3 cellular contexts compared by ENCODE assay signal in the genomic region with DNA sequence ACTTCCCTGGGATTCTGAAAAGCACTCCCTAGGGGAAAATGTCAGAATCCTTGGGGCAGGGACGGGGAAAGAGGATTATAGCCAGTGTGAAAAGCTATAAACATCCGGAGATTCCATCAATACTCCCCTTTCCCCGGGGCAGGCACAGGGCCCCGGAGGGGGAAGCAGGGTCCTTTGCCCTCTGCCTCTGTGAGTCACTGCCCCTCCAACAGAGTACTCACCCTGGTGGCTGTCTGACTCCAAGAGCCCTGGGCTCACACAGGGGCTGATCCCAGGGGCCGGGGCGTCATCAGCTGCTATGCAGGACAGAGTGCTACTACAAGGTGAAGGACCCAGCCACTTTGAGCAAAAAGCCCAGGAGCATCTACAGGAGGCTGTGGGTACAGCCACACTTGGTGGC.
TF ChIP-seq lines count a peak whose summit lies in the region.

No MANE protein-coding gene starts in this region.

TF ChIP-seq in GM23338, 12 proteins besides CTCF, POLR2A, EP300 and RAD21 (continues in another document):
- TF ChIP-seq CREB1 (CRISPR knock-in tag; IDR thresholded peaks at IDR 0.05; ENCODE audit: low read depth) (no peak), ZNF331 (CRISPR knock-in tag; IDR thresholded peaks at IDR 0.05; ENCODE audit: low read depth) (no peak), STAT1 (IDR thresholded peaks at IDR 0.05; ENCODE audit: unreplicated experiment) (no peak), ZNF114 (CRISPR knock-in tag; IDR thresholded peaks at IDR 0.05) (no peak), POLR2AphosphoS5 (IDR thresholded peaks at IDR 0.05; ENCODE audit: low read depth) (no peak), JUNB (IDR thresholded peaks at IDR 0.05; ENCODE audit: unreplicated experiment) (no peak), EZH2 (IDR thresholded peaks at IDR 0.05; ENCODE audit: low read depth, unreplicated experiment) (no peak), NANOG (IDR thresholded peaks at IDR 0.05; ENCODE audit: borderline replicate concordance) (no peak)
- TF ChIP-seq, protein P1, sequence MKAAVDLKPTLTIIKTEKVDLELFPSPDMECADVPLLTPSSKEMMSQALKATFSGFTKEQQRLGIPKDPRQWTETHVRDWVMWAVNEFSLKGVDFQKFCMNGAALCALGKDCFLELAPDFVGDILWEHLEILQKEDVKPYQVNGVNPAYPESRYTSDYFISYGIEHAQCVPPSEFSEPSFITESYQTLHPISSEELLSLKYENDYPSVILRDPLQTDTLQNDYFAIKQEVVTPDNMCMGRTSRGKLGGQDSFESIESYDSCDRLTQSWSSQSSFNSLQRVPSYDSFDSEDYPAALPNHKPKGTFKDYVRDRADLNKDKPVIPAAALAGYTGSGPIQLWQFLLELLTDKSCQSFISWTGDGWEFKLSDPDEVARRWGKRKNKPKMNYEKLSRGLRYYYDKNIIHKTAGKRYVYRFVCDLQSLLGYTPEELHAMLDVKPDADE (IDR thresholded peaks at IDR 0.05), result no peak
- TF ChIP-seq, protein P2, sequence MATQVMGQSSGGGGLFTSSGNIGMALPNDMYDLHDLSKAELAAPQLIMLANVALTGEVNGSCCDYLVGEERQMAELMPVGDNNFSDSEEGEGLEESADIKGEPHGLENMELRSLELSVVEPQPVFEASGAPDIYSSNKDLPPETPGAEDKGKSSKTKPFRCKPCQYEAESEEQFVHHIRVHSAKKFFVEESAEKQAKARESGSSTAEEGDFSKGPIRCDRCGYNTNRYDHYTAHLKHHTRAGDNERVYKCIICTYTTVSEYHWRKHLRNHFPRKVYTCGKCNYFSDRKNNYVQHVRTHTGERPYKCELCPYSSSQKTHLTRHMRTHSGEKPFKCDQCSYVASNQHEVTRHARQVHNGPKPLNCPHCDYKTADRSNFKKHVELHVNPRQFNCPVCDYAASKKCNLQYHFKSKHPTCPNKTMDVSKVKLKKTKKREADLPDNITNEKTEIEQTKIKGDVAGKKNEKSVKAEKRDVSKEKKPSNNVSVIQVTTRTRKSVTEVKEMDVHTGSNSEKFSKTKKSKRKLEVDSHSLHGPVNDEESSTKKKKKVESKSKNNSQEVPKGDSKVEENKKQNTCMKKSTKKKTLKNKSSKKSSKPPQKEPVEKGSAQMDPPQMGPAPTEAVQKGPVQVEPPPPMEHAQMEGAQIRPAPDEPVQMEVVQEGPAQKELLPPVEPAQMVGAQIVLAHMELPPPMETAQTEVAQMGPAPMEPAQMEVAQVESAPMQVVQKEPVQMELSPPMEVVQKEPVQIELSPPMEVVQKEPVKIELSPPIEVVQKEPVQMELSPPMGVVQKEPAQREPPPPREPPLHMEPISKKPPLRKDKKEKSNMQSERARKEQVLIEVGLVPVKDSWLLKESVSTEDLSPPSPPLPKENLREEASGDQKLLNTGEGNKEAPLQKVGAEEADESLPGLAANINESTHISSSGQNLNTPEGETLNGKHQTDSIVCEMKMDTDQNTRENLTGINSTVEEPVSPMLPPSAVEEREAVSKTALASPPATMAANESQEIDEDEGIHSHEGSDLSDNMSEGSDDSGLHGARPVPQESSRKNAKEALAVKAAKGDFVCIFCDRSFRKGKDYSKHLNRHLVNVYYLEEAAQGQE (IDR thresholded peaks at IDR 0.05; ENCODE audit: unreplicated experiment), result no peak

TF ChIP-seq in H1, 55 proteins besides CTCF, POLR2A, EP300 and RAD21:
- TF ChIP-seq CHD1 (IDR thresholded peaks at IDR 0.05; ENCODE audit: low read depth, low read length) (no peak), RFX5 (IDR thresholded peaks at IDR 0.05; ENCODE audit: borderline replicate concordance, low read depth, low read length) (peak; percentile 75)
TF ChIP-seq in H1: peak in this region for 1.

TF ChIP-seq in neural cell, 6 proteins besides CTCF, POLR2A, EP300 and RAD21:
- TF ChIP-seq TAF1 (IDR thresholded peaks at IDR 0.05; ENCODE audit: low read depth) (no peak), SMC3 (conservative IDR thresholded peaks at IDR 0.05; ENCODE audit: poor library complexity) (no peak), MXI1 (conservative IDR thresholded peaks at IDR 0.05; ENCODE audit: poor library complexity, severe bottlenecking) (no peak), EZH2 (IDR thresholded peaks at IDR 0.05; ENCODE audit: borderline replicate concordance, insufficient read depth, low read length, poor library complexity, severe bottlenecking) (no peak), POLR2AphosphoS5 (IDR thresholded peaks at IDR 0.05) (no peak)
- TF ChIP-seq, protein P2 (IDR thresholded peaks at IDR 0.05; ENCODE audit: borderline replicate concordance), result peak; percentile 83
